Comparison of ENCODE assay signal across 1 cellular context in the genomic region with DNA sequence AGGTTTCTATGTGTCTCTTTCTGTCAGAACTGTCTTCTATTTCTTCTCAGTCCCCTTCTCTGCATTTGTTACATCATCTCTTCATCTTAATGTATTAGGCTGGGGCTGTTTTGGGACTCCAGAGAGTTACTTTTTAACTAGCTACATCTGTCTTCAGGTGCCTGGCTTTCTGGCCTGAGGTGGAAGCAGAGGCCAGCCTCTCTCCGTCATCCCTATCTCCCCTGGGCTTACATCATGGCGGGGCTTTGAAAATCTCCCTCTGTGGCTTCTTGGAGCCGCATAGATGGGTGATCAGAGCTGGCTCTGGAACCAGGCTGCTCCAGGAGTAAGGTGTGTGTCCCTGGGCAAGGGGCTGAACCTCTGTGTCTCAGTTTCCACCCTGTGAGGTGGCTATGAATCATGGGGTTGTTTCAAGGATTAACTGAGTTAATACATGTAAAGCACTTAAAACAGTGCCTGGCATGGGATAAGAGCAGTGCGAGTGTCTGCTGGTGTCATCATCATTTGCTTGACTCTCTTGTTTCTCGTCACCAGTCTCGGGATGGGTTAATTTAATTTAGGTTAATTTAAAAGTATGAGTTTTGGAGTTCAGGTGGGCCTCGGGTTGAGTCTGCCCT.
TF ChIP-seq lines count a peak whose summit lies in the region.

No MANE protein-coding gene starts in this region.

TF ChIP-seq in liver, 16 proteins besides CTCF, POLR2A, EP300 and RAD21:
- TF ChIP-seq, protein P1, sequence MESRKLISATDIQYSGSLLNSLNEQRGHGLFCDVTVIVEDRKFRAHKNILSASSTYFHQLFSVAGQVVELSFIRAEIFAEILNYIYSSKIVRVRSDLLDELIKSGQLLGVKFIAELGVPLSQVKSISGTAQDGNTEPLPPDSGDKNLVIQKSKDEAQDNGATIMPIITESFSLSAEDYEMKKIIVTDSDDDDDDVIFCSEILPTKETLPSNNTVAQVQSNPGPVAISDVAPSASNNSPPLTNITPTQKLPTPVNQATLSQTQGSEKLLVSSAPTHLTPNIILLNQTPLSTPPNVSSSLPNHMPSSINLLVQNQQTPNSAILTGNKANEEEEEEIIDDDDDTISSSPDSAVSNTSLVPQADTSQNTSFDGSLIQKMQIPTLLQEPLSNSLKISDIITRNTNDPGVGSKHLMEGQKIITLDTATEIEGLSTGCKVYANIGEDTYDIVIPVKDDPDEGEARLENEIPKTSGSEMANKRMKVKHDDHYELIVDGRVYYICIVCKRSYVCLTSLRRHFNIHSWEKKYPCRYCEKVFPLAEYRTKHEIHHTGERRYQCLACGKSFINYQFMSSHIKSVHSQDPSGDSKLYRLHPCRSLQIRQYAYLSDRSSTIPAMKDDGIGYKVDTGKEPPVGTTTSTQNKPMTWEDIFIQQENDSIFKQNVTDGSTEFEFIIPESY (IDR thresholded peaks at IDR 0.05): no peak
- TF ChIP-seq, protein P2, sequence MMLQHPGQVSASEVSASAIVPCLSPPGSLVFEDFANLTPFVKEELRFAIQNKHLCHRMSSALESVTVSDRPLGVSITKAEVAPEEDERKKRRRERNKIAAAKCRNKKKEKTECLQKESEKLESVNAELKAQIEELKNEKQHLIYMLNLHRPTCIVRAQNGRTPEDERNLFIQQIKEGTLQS (IDR thresholded peaks at IDR 0.05): no peak
- TF ChIP-seq YY1 (IDR thresholded peaks at IDR 0.05) (no peak), GABPA (IDR thresholded peaks at IDR 0.05 in 1 of 2, conservative IDR thresholded peaks at IDR 0.05 in 1 of 2) (no peak), NR2F2 (IDR thresholded peaks at IDR 0.05) (no peak)
